ENCODE assay signal across 8 cellular contexts in genomic region chr2:100416939-100417744, GRCh38. TPM values are rescaled to one million over a fixed set of nuclear protein-coding genes. Genes with fewer than 3 reads are reported as not detected.
DNase-seq lines count a peak whose midpoint lies in the region; ATAC-seq, FAIRE-seq and TF ChIP-seq lines count a peak whose summit lies in the region.

Gene CHST10, minus strand, starts transcription at chr2:100417668. Its CDS starts 10,993 bp downstream, at chr2:100406675.

- 0 out of 2 replicates have a peak, but pooled peaks have one; percentile 57 for TF ChIP-seq POLR2A in GM12892 (IDR thresholded peaks at IDR 0.05; ENCODE audit: low read depth, low read length)

- POLR2A ChIA-PET in WTC11 (lab: Charles Lee) = interaction anchor here (1.7 kb wide), 1 partner anchor 146 kb away, joined by 4 read pairs; the partner anchor contains the start of gene PDCL3

- 0 out of 2 replicates have a peak, but pooled peaks cover 3% of the 10 kb centered on the region for H3K36me3 Mint-ChIP-seq in HFFc6 (ENCODE audit: low read depth)
- H3K36me3 Mint-ChIP-seq in WTC11 = no peaks in the 10 kb centered on the region

- FAIRE-seq in GM12892 (lab: Jason Lieb, UNC) = peak; percentile 27

- H3K27ac Mint-ChIP-seq in HFFc6 (peak within 1 kb of the TSS; percentile 69), WTC11 (peak within 1 kb of the TSS; percentile 92)

- no peak for TF ChIP-seq CTCF in HFFc6 (IDR thresholded peaks at IDR 0.05)
- no peak for TF ChIP-seq CTCF in WTC11 (IDR thresholded peaks at IDR 0.05)

- H3K4me1 Mint-ChIP-seq in HFFc6 (ENCODE audit: low read depth) (peaks cover 19% of the 10 kb centered on the region), WTC11 (peaks cover 53% of the 10 kb centered on the region)

- peak; percentile 81 for ATAC-seq in WTC11

- CTCF ChIA-PET in WTC11 (lab: Charles Lee) = interaction anchor here (0.9 to 3.5 kb wide), 5 partner anchors 9 to 157 kb away, joined by 3 to 23 read pairs (median 4); no protein-coding TSS in a partner anchor

- H3K27ac ChIP-seq in caudate nucleus (ENCODE audit: low read depth, low read length) = peak within 1 kb of the TSS; percentile 64

- peak within 1 kb of the TSS; percentile 90 for H3K4me3 Mint-ChIP-seq in HFFc6
- peak within 1 kb of the TSS; percentile 92 for H3K4me3 Mint-ChIP-seq in WTC11

- H3K27me3 Mint-ChIP-seq in HFFc6 (ENCODE audit: insufficient read depth) (peaks cover 4% of the 10 kb centered on the region), WTC11 (ENCODE audit: low read depth) (no peaks in the 10 kb centered on the region)

- peak; percentile 85 for DNase-seq in GM12892 (ENCODE audit: insufficient read length)
- no peak for DNase-seq in HFFc6
- DNase-seq in NCI-H1092 treated with DMSO at 0.1 percent for 48 hours (lab: John Stamatoyannopoulos, UW) = peak; percentile 49
- DNase-seq in WTC11 (ENCODE audit: low spot score) = peak; percentile 58
- DNase-seq in caudate nucleus (lab: John Stamatoyannopoulos, UW) = peak in 52 of 61 donors; percentile 13 to 87 (median 56)
- peak; percentile 88 for DNase-seq in islet precursor cell
- peak; percentile 15 to 53 for DNase-seq in stimulated activated CD4-positive, alpha-beta T cell treated with anti-CD3 and anti-CD28 coated beads, Interleukin-15, amount 100 ng/mL, for 1 hour (ENCODE audit: low read depth in 1 of 2, low spot score in 1 of 2)
- no peak for DNase-seq in NCI-H2196 (lab: John Stamatoyannopoulos, UW; ENCODE audit: unreplicated experiment)

- H3K9me3 Mint-ChIP-seq in HFFc6 = no peaks in the 10 kb centered on the region
- H3K9me3 Mint-ChIP-seq in WTC11 = no peaks in the 10 kb centered on the region

TF ChIP-seq in WTC11, 78 proteins besides CTCF, POLR2A, EP300 and RAD21 (continues in another document):
- TF ChIP-seq HMGXB4 (CRISPR knock-in tag; IDR thresholded peaks at IDR 0.05) = peak; percentile 43; the same call in 1 of the 2 replicates
- 0 out of 2 replicates have a peak, but pooled peaks have one; percentile 17 for TF ChIP-seq ZNF317 (CRISPR knock-in tag; IDR thresholded peaks at IDR 0.05; ENCODE audit: borderline replicate concordance, low read depth)
- peak; percentile 40; the same call in 1 of the 2 replicates for TF ChIP-seq JUN (CRISPR knock-in tag; IDR thresholded peaks at IDR 0.05)
- TF ChIP-seq SMAD3 (CRISPR knock-in tag; IDR thresholded peaks at IDR 0.05; ENCODE audit: borderline replicate concordance) = no peak
- TF ChIP-seq STAT6 (CRISPR knock-in tag; conservative IDR thresholded peaks at IDR 0.05; ENCODE audit: low read depth) = no peak
- TF ChIP-seq PREB (CRISPR knock-in tag; IDR thresholded peaks at IDR 0.05; ENCODE audit: borderline replicate concordance) = no peak
- 0 out of 2 replicates have a peak, but pooled peaks have one; percentile 2 for TF ChIP-seq TCF7 (CRISPR knock-in tag; IDR thresholded peaks at IDR 0.05; ENCODE audit: low read depth)
- peak; percentile 64; the same call in 1 of the 2 replicates for TF ChIP-seq E2F5 (CRISPR knock-in tag; IDR thresholded peaks at IDR 0.05)
- TF ChIP-seq ARID4B (CRISPR knock-in tag; IDR thresholded peaks at IDR 0.05; ENCODE audit: borderline replicate concordance) = 0 out of 2 replicates have a peak, but pooled peaks have one; percentile 22
- no peak for TF ChIP-seq ZNF512 (CRISPR knock-in tag; IDR thresholded peaks at IDR 0.05; ENCODE audit: borderline replicate concordance)

RNA-seq across cellular contexts. Expression of gene CHST10, which starts in this region (rescaled TPM):
- polyA plus RNA-seq in GM12892 (2012; ENCODE audit: missing spikeins) = 6.6 TPM
- total RNA-seq in HFFc6 (2021; fragmentation: NEBNext Ultra II Directional; extraction: Animal tissue kit (Norgen Biotek cat#: 25700)) = 1 to 10 TPM; 5.9 to 6.9 (median 6.4) TPM
- 19.9 to 24.4 TPM (median 21.6 TPM) in 3 replicates for total RNA-seq in WTC11 (2021)

Comparison
In these comparisons a context has a peak if more than half of its experiments do, and no peak if none do; other contexts are left out.
1. DNase-seq: peak in GM12892 (single experiment), NCI-H1092 treated with DMSO at 0.1 percent for 48 hours (single experiment), WTC11 (single experiment), caudate nucleus (52 of 61), islet precursor cell (single experiment) and stimulated activated CD4-positive, alpha-beta T cell treated with anti-CD3 and anti-CD28 coated beads, Interleukin-15, amount 100 ng/mL, for 1 hour (2 of 2); none in HFFc6 (single experiment) and NCI-H2196 (single experiment).